Comparison of ENCODE assay signal across 7 cellular contexts in genomic region chr22:38172489-38173155, GRCh38. TPM values are rescaled to one million over a fixed set of nuclear protein-coding genes. Genes with fewer than 3 reads are reported as not detected.
A peak's percentile ranks its signal among the peaks of the same experiment; 100 is the strongest.
DNase-seq lines count a peak whose midpoint lies in the region; ATAC-seq lines count a peak whose summit lies in the region.

No MANE protein-coding gene starts in this region.

- peak overlapping the region; percentile 33 for H3K4me3 Mint-ChIP-seq in activated naive CD8-positive, alpha-beta T cell treated with anti-CD3 and anti-CD28 coated beads, Interleukin-2, amount 10 ng/mL, durations not matched to agents 7 days and 5 days

- H3K27ac ChIP-seq in temporal lobe (ENCODE audit: low read depth, low read length), result peak overlapping the region; percentile 82

- no peaks in the 10 kb centered on the region for H3K36me3 Mint-ChIP-seq in activated naive CD8-positive, alpha-beta T cell treated with anti-CD3 and anti-CD28 coated beads, Interleukin-2, amount 10 ng/mL, durations not matched to agents 7 days and 5 days

- H3K27me3 Mint-ChIP-seq in activated naive CD8-positive, alpha-beta T cell treated with anti-CD3 and anti-CD28 coated beads, Interleukin-2, amount 10 ng/mL, durations not matched to agents 7 days and 5 days, result no peaks in the 10 kb centered on the region

- intact Hi-C loops in left colon (cut with DNase I, micrococcal nuclease), result no loop called here

- H3K9me3 Mint-ChIP-seq in activated naive CD8-positive, alpha-beta T cell treated with anti-CD3 and anti-CD28 coated beads, Interleukin-2, amount 10 ng/mL, durations not matched to agents 7 days and 5 days, result no peaks in the 10 kb centered on the region

- peak; percentile 53 for ATAC-seq in activated naive CD8-positive, alpha-beta T cell treated with anti-CD3 and anti-CD28 coated beads, Interleukin-2, amount 10 ng/mL, durations not matched to agents 7 days and 5 days (ENCODE audit: low read depth)
- ATAC-seq in left colon (peak; percentile 84), HG03378 (IDR thresholded peaks at IDR 0.05; ENCODE audit: unreplicated experiment) (no peak)

- DNase-seq in NCI-H69 (lab: John Stamatoyannopoulos, UW), result peak; percentile 80
- peak; percentile 46 for DNase-seq in activated naive CD8-positive, alpha-beta T cell treated with anti-CD3 and anti-CD28 coated beads, Interleukin-2, amount 10 ng/mL, durations not matched to agents 7 days and 5 days
- peak; percentile 58 to 83 for DNase-seq in left colon
- DNase-seq in DMS 273 treated with DMSO at 0.1 percent for 48 hours (lab: John Stamatoyannopoulos, UW), result no peak
- DNase-seq in NCI-H2107 treated with DMSO at 0.1 percent for 48 hours (lab: John Stamatoyannopoulos, UW; ENCODE audit: unreplicated experiment), result no peak

- peak overlapping the region; percentile 85 for H3K27ac Mint-ChIP-seq in activated naive CD8-positive, alpha-beta T cell treated with anti-CD3 and anti-CD28 coated beads, Interleukin-2, amount 10 ng/mL, durations not matched to agents 7 days and 5 days

- peaks cover 42% of the 10 kb centered on the region for H3K4me1 Mint-ChIP-seq in activated naive CD8-positive, alpha-beta T cell treated with anti-CD3 and anti-CD28 coated beads, Interleukin-2, amount 10 ng/mL, durations not matched to agents 7 days and 5 days

- POLR2A ChIA-PET in activated naive CD8-positive, alpha-beta T cell treated with anti-CD3 and anti-CD28 coated beads, Interleukin-2, amount 10 ng/mL, durations not matched to agents 7 days and 5 days (lab: Charles Lee), result interaction anchor here (1.7 kb wide), 1 partner anchor 9 kb away, joined by 3 read pairs; the partner anchor contains the start of gene PLA2G6

RNA-seq across cellular contexts. Expression of gene PLA2G6, which starts 9.0 kb away (rescaled TPM):
- 100 to 1,000 TPM in 1 of 2 experiments, 10 to 100 TPM in 1; 94.6 to 103 TPM for total RNA-seq in activated naive CD8-positive, alpha-beta T cell treated with anti-CD3 and anti-CD28 coated beads, Interleukin-2, amount 10 ng/mL, durations not matched to agents 7 days and 5 days
- total RNA-seq in left colon (10 to 100 TPM; 21.2 to 24.9 TPM), temporal lobe (20.9 TPM)

RNA-seq across cellular contexts. Expression of gene MAFF, which starts 29.2 kb away (rescaled TPM):
- total RNA-seq in activated naive CD8-positive, alpha-beta T cell treated with anti-CD3 and anti-CD28 coated beads, Interleukin-2, amount 10 ng/mL, durations not matched to agents 7 days and 5 days, result 10 to 100 TPM; 10.8 to 12.8 TPM
- 10 to 100 TPM; 18.0 to 22.2 TPM for total RNA-seq in left colon
- total RNA-seq in temporal lobe, result 2.0 TPM

Comparison
In these comparisons a context has a peak if more than half of its experiments do, and no peak if none do; other contexts are left out.
1. DNase-seq: peak in NCI-H69 (single experiment), activated naive CD8-positive, alpha-beta T cell treated with anti-CD3 and anti-CD28 coated beads, Interleukin-2, amount 10 ng/mL, durations not matched to agents 7 days and 5 days (single experiment) and left colon (2 of 2); none in DMS 273 treated with DMSO at 0.1 percent for 48 hours (single experiment) and NCI-H2107 treated with DMSO at 0.1 percent for 48 hours (single experiment).